29 cellular contexts compared by ENCODE assay signal in genomic region chr11:129346916-129347315, GRCh38. TPM values are rescaled to one million over a fixed set of nuclear protein-coding genes. Genes with fewer than 3 reads are reported as not detected.
"Had no signal": no experiment of that assay in that cellular context is flagged by ENCODE, and none has a peak within 500 bp of the region (broad histone marks: within the 10 kb centered on the region; RNA-seq: fewer than 3 reads in every experiment).

No MANE protein-coding gene starts in this region.

- DNase-seq: activated CD4-positive, alpha-beta memory T cell treated with anti-CD3 and anti-CD28 coated beads, Interleukin-2, amount 10 ng/mL, durations not matched to agents 7 days and 5 days; activated CD4-positive, alpha-beta T cell treated with anti-CD3 and anti-CD28 coated beads for 1 hour; activated CD4-positive, alpha-beta T cell treated with anti-CD3 and anti-CD28 coated beads, Interleukin-2, amount 10 ng/mL, durations not matched to agents 7 days and 5 days; activated effector memory CD4-positive, alpha-beta T cell treated with Interleukin-2 at 50 U/mL for 16 hours; activated naive CD4-positive, alpha-beta T cell treated with Interleukin-2 at 50 U/mL for 16 hours; activated naive CD8-positive, alpha-beta T cell treated with anti-CD3 and anti-CD28 coated beads, Interleukin-2, amount 10 ng/mL, durations not matched to agents 7 days and 5 days; activated T-cell treated with anti-CD3 and anti-CD28 coated beads, Interleukin-2, amount 50 U/mL, for 48 hours; amniotic stem cell; dermis blood vessel endothelial cell; effector CD4-positive, alpha-beta T cell; esophagus squamous epithelium; gastrocnemius medialis; glutamatergic neuron; islet precursor cell; left cardiac atrium; midbrain; naive thymus-derived CD4-positive, alpha-beta T cell; ovary; right lobe of liver; stimulated activated CD4-positive, alpha-beta T cell treated with anti-CD3 and anti-CD28 coated beads, Interleukin-2, amount 100 ng/mL, for 48 hours; substantia nigra; T-helper 17 cell; T1000; uterus had no signal

- ATAC-seq: gastrocnemius medialis; left cardiac atrium; naive thymus-derived CD4-positive, alpha-beta T cell; right lobe of liver; T-helper 17 cell had no signal

- H3K4me1 ChIP-seq: esophagus squamous epithelium, gastrocnemius medialis, right lobe of liver, uterus had no signal

- H3K27me3 ChIP-seq: gastrocnemius medialis, ovary, right lobe of liver, uterus had no signal

- H3K27ac ChIP-seq: epithelial cell of prostate, esophagus squamous epithelium, gastrocnemius medialis, ovary, right lobe of liver, uterus had no signal

RNA-seq across cellular contexts. Expression of gene BARX2, which starts 28.7 kb away (rescaled TPM):
- total RNA-seq: activated CD4-positive, alpha-beta memory T cell treated with anti-CD3 and anti-CD28 coated beads, Interleukin-2, amount 10 ng/mL, durations not matched to agents 7 days and 5 days; activated CD4-positive, alpha-beta T cell treated with anti-CD3 and anti-CD28 coated beads, Interleukin-2, amount 10 ng/mL, durations not matched to agents 7 days and 5 days; activated naive CD8-positive, alpha-beta T cell treated with anti-CD3 and anti-CD28 coated beads, Interleukin-2, amount 10 ng/mL, durations not matched to agents 7 days and 5 days; astrocyte; dermis blood vessel endothelial cell; left cardiac atrium; liver; right lobe of liver; skeletal muscle tissue; T-helper 17 cell had no signal
- polyA plus RNA-seq: liver; naive thymus-derived CD4-positive, alpha-beta T cell; neural cell had no signal
